25 cellular contexts compared by ENCODE assay signal in genomic region chr2:69954069-69954468, GRCh38.
"Had no signal": no experiment of that assay in that cellular context is flagged by ENCODE, and none has a peak within 500 bp of the region (broad histone marks: within the 10 kb centered on the region; RNA-seq: fewer than 3 reads in every experiment).

No MANE protein-coding gene starts in this region.

- H3K4me3 ChIP-seq: ascending aorta, Peyer's patch, SJCRH30 had no signal

- H3K27ac Mint-ChIP-seq: activated CD8-positive, alpha-beta T cell treated with anti-CD3 and anti-CD28 coated beads for 36 hours; activated naive CD4-positive, alpha-beta T cell treated with anti-CD3 and anti-CD28 coated beads, Interleukin-2, amount 50 U/mL, for 24 hours; activated naive CD8-positive, alpha-beta T cell treated with anti-CD3 and anti-CD28 coated beads, Interleukin-2, amount 50 U/mL, for 24 hours; activated T-cell treated with anti-CD3 and anti-CD28 coated beads, Interleukin-2, amount 50 U/mL, for 72 hours; brain had no signal

- H3K9me3 Mint-ChIP-seq: activated CD8-positive, alpha-beta T cell treated with anti-CD3 and anti-CD28 coated beads for 36 hours; activated naive CD4-positive, alpha-beta T cell treated with anti-CD3 and anti-CD28 coated beads, Interleukin-2, amount 50 U/mL, for 24 hours; activated naive CD8-positive, alpha-beta T cell treated with anti-CD3 and anti-CD28 coated beads, Interleukin-2, amount 50 U/mL, for 24 hours; activated T-cell treated with anti-CD3 and anti-CD28 coated beads, Interleukin-2, amount 50 U/mL, for 72 hours; brain; central memory CD8-positive, alpha-beta T cell had no signal

- H3K4me1 ChIP-seq: ascending aorta, Peyer's patch had no signal

- H3K27me3 ChIP-seq: ascending aorta, Peyer's patch, SJCRH30 had no signal

- DNase-seq: activated CD4-positive, alpha-beta T cell treated with anti-CD3 and anti-CD28 coated beads for 4 hours; activated CD8-positive, alpha-beta memory T cell treated with anti-CD3 and anti-CD28 coated beads, Interleukin-2, amount 50 U/mL, for 4 hours; activated CD8-positive, alpha-beta T cell treated with anti-CD3 and anti-CD28 coated beads for 36 hours; activated naive CD8-positive, alpha-beta T cell treated with anti-CD3 and anti-CD28 coated beads, Interleukin-2, amount 50 U/mL, for 24 hours; activated T-cell treated with anti-CD3 and anti-CD28 coated beads, Interleukin-2, amount 50 U/mL, for 72 hours; amniotic stem cell; Kasumi-1; NCI-H1048; NCI-H1417; NCI-H1694; NCI-H2029 treated with DMSO at 0.1 percent for 48 hours; NCI-H345; NCI-H510A; NCI-H526 treated with DMSO at 0.1 percent for 48 hours; NCI-H82; Peyer's patch; Right ventricle myocardium superior; SK-N-SH had no signal

- H3K9ac ChIP-seq: SK-N-SH had no signal

- H3K27ac ChIP-seq: ascending aorta, Peyer's patch, RWPE1, SJCRH30 had no signal

- H3K36me3 Mint-ChIP-seq: activated naive CD4-positive, alpha-beta T cell treated with anti-CD3 and anti-CD28 coated beads, Interleukin-2, amount 50 U/mL, for 24 hours; brain had no signal

- H3K4me3 Mint-ChIP-seq: activated CD8-positive, alpha-beta T cell treated with anti-CD3 and anti-CD28 coated beads for 36 hours; activated naive CD4-positive, alpha-beta T cell treated with anti-CD3 and anti-CD28 coated beads, Interleukin-2, amount 50 U/mL, for 24 hours; activated naive CD8-positive, alpha-beta T cell treated with anti-CD3 and anti-CD28 coated beads, Interleukin-2, amount 50 U/mL, for 24 hours; activated T-cell treated with anti-CD3 and anti-CD28 coated beads, Interleukin-2, amount 50 U/mL, for 72 hours; brain; central memory CD8-positive, alpha-beta T cell had no signal

- H3K36me3 ChIP-seq: ascending aorta, Peyer's patch, SJCRH30 had no signal

- H3K9me3 ChIP-seq: ascending aorta, Peyer's patch, SJCRH30, SK-N-SH had no signal

- H3K4me2 ChIP-seq: SK-N-SH had no signal

- ATAC-seq: activated CD4-positive, CD25-positive, alpha-beta regulatory T cell treated with anti-CD3 and anti-CD28 coated beads, Interleukin-2, amount 50 U/mL, for 24 hours; activated CD8-positive, alpha-beta T cell treated with anti-CD3 and anti-CD28 coated beads for 36 hours; activated naive CD8-positive, alpha-beta T cell treated with anti-CD3 and anti-CD28 coated beads, Interleukin-2, amount 50 U/mL, for 24 hours; activated T-cell treated with anti-CD3 and anti-CD28 coated beads, Interleukin-2, amount 50 U/mL, for 72 hours had no signal

- H3K27me3 Mint-ChIP-seq: activated CD8-positive, alpha-beta T cell treated with anti-CD3 and anti-CD28 coated beads for 36 hours; activated naive CD4-positive, alpha-beta T cell treated with anti-CD3 and anti-CD28 coated beads, Interleukin-2, amount 50 U/mL, for 24 hours had no signal

- H3K4me1 Mint-ChIP-seq: activated naive CD8-positive, alpha-beta T cell treated with anti-CD3 and anti-CD28 coated beads, Interleukin-2, amount 50 U/mL, for 24 hours; brain had no signal
